Comparison of ENCODE assay signal across 33 cellular contexts in genomic region chr18:43195421-43195820, GRCh38.
"Had no signal": no experiment of that assay in that cellular context is flagged by ENCODE, and none has a peak within 500 bp of the region (broad histone marks: within the 10 kb centered on the region; RNA-seq: fewer than 3 reads in every experiment).

No MANE protein-coding gene starts in this region.

- H3K4me3 ChIP-seq: ascending aorta, cardiac muscle cell had no signal

- H3K36me3 ChIP-seq: ascending aorta, cardiac muscle cell, WERI-Rb-1 had no signal

- FAIRE-seq: bronchial epithelial cell, TTC549 had no signal

- ATAC-seq: activated CD4-positive, alpha-beta T cell treated with anti-CD3 and anti-CD28 coated beads for 36 hours; activated CD4-positive, CD25-positive, alpha-beta regulatory T cell treated with anti-CD3 and anti-CD28 coated beads, Interleukin-2, amount 50 U/mL, for 24 hours; activated CD8-positive, alpha-beta memory T cell treated with anti-CD3 and anti-CD28 coated beads, Interleukin-2, amount 10 ng/mL, durations not matched to agents 7 days and 5 days; activated CD8-positive, alpha-beta T cell treated with anti-CD3 and anti-CD28 coated beads, Interleukin-2, amount 10 ng/mL, durations not matched to agents 7 days and 5 days; activated naive CD8-positive, alpha-beta T cell treated with anti-CD3 and anti-CD28 coated beads, Interleukin-2, amount 50 U/mL, for 24 hours; WTC11 had no signal

- H3K9me3 ChIP-seq: ascending aorta had no signal

- H3K4me1 ChIP-seq: ascending aorta had no signal

- H3K27me3 ChIP-seq: ascending aorta, cardiac muscle cell had no signal

- DNase-seq: activated CD4-positive, alpha-beta memory T cell treated with anti-CD3 and anti-CD28 coated beads, Interleukin-2, amount 10 ng/mL, durations not matched to agents 7 days and 5 days; activated CD4-positive, alpha-beta T cell treated with anti-CD3 and anti-CD28 coated beads for 1 hour; activated CD4-positive, alpha-beta T cell treated with anti-CD3 and anti-CD28 coated beads for 36 hours; activated CD4-positive, alpha-beta T cell treated with anti-CD3 and anti-CD28 coated beads for 48 hours; activated CD4-positive, alpha-beta T cell treated with anti-CD3 and anti-CD28 coated beads, Interleukin-2, amount 10 ng/mL, durations not matched to agents 7 days and 5 days; activated CD4-positive, alpha-beta T cell treated with anti-CD3 and anti-CD28 coated beads, Interleukin-2, amount 50 U/mL, for 48 hours; activated CD4-positive, CD25-positive, alpha-beta regulatory T cell; activated CD8-positive, alpha-beta memory T cell treated with anti-CD3 and anti-CD28 coated beads for 24 hours; activated CD8-positive, alpha-beta memory T cell treated with anti-CD3 and anti-CD28 coated beads, Interleukin-2, amount 10 ng/mL, durations not matched to agents 7 days and 5 days; activated CD8-positive, alpha-beta memory T cell treated with anti-CD3 and anti-CD28 coated beads, Interleukin-2, amount 50 U/mL, for 48 hours; activated CD8-positive, alpha-beta T cell treated with anti-CD3 and anti-CD28 coated beads, Interleukin-2, amount 10 ng/mL, durations not matched to agents 7 days and 5 days; activated effector memory CD4-positive, alpha-beta T cell treated with Interleukin-2 at 50 U/mL for 16 hours; activated gamma-delta T cell; activated naive CD4-positive, alpha-beta T cell treated with anti-CD3 and anti-CD28 coated beads, Interleukin-2, amount 10 ng/mL, durations not matched to agents 7 days and 5 days; activated naive CD4-positive, alpha-beta T cell treated with Interleukin-2 at 50 U/mL for 16 hours; activated naive CD8-positive, alpha-beta T cell treated with anti-CD3 and anti-CD28 coated beads, Interleukin-2, amount 10 ng/mL, durations not matched to agents 7 days and 5 days; activated naive CD8-positive, alpha-beta T cell treated with anti-CD3 and anti-CD28 coated beads, Interleukin-2, amount 50 U/mL, for 24 hours; activated T-cell treated with anti-CD3 and anti-CD28 coated beads, Interleukin-2, amount 50 U/mL, for 24 hours; activated T-cell treated with anti-CD3 and anti-CD28 coated beads, Interleukin-2, amount 50 U/mL, for 48 hours; amygdala; anterior cingulate cortex; caudate nucleus; cerebellar nuclear complex; T-helper 1 cell; T-helper 2 cell; T-helper 9 cell; WERI-Rb-1 had no signal

- H3K27ac ChIP-seq: ascending aorta, cardiac muscle cell, WERI-Rb-1 had no signal
